Comparison of ENCODE assay signal across 8 cellular contexts in genomic region chr1:160251687-160252526, GRCh38. TPM values are rescaled to one million over a fixed set of nuclear protein-coding genes. Genes with fewer than 3 reads are reported as not detected.
DNase-seq lines count a peak whose midpoint lies in the region; ATAC-seq and TF ChIP-seq lines count a peak whose summit lies in the region.

No MANE protein-coding gene starts in this region.

- intact Hi-C loops in dorsolateral prefrontal cortex (cut with DNase I), result loop anchor here (1.0 to 10.0 kb wide), 7 partner anchors 33 to 317 kb away; partner anchors contain the start of gene CASQ1 (in 1 of the 2)
- intact Hi-C loops in lower lobe of right lung (cut with DNase I), result no loop called here

- H3K4me1 ChIP-seq in lower lobe of right lung, result peaks cover 23% of the 10 kb centered on the region

- DNase-seq in GM10248 (ENCODE audit: extremely low spot score) (peak; percentile 67), NCI-H446 treated with DMSO at 0.1 percent for 48 hours (lab: John Stamatoyannopoulos, UW) (peak; percentile 53), dorsolateral prefrontal cortex (peak; percentile 40 to 91 (median 81)), lower lobe of right lung (peak; percentile 60)
- peak; percentile 57 to 62 for DNase-seq in activated CD4-positive, alpha-beta T cell treated with anti-CD3 and anti-CD28 coated beads for 4 hours
- DNase-seq in stimulated activated CD8-positive, alpha-beta memory T cell treated with anti-CD3 and anti-CD28 coated beads, Interleukin-2, amount 100 ng/mL, for 1 hour (ENCODE audit: low read depth in 2 of 2), result peak; percentile 10 to 19

- H3K4me3 ChIP-seq in dorsolateral prefrontal cortex, result peak overlapping the region in 7 of 59 donors; percentile 0 to 21 (median 2)
- H3K4me3 ChIP-seq in lower lobe of right lung, result no peak overlapping the region

- H3K27me3 ChIP-seq in dorsolateral prefrontal cortex (no peaks in the 10 kb centered on the region), lower lobe of right lung (ENCODE audit: low read depth) (no peaks in the 10 kb centered on the region)

- H3K9me3 ChIP-seq in lower lobe of right lung, result no peaks in the 10 kb centered on the region

- peaks cover 23% of the 10 kb centered on the region for H3K36me3 ChIP-seq in lower lobe of right lung

- TF ChIP-seq CTCF in GM10248 (IDR thresholded peaks at IDR 0.05; ENCODE audit: control extremely low read depth, extremely low read depth, low read depth, missing control alignments) (peak; percentile 71), dorsolateral prefrontal cortex (IDR thresholded peaks at IDR 0.05 in 54 of 56, conservative IDR thresholded peaks at IDR 0.05 in 2 of 56; ENCODE audit: low read depth in 1 of 56, partially characterized antibody in 56 of 56) (peak; percentile 71 to 99 (median 86)), lower lobe of right lung (IDR thresholded peaks at IDR 0.05) (peak; percentile 73)

- ATAC-seq in HG03045 (IDR thresholded peaks at IDR 0.05; ENCODE audit: unreplicated experiment) (peak; percentile 64), lower lobe of right lung (peak; percentile 92 to 94), GM21367 (IDR thresholded peaks at IDR 0.05; ENCODE audit: unreplicated experiment) (no peak)

- POLR2A ChIA-PET in GM10248 (lab: Yijun Ruan, JAX), result interaction anchor here (1.2 to 1.5 kb wide), 2 partner anchors 9 to 11 kb away, joined by 3 to 4 read pairs; partner anchors contain the start of gene DCAF8

- CTCF ChIA-PET in GM10248 (lab: Yijun Ruan, JAX), result interaction anchor here (0.6 to 6.6 kb wide), 56 partner anchors 9 to 474 kb away, joined by 3 to 91 read pairs (median 5); partner anchors contain the start of genes CASQ1, DCAF8 and PEX19

- H3K27ac ChIP-seq in dorsolateral prefrontal cortex, result peak overlapping the region; percentile 54 to 98 (median 88)
- peak overlapping the region; percentile 40 for H3K27ac ChIP-seq in lower lobe of right lung

RNA-seq across cellular contexts. Expression of gene DCAF8, which starts 10.4 kb away (rescaled TPM):
- total RNA-seq in dorsolateral prefrontal cortex (100 to 1,000 TPM; 111 to 260 (median 188) TPM), lower lobe of right lung (114 TPM)

RNA-seq across cellular contexts. Expression of gene PEX19, which starts 33.0 kb away (rescaled TPM):
- total RNA-seq in dorsolateral prefrontal cortex (100 to 1,000 TPM in 52 of 120 experiments, 10 to 100 TPM in 68; 63.4 to 123 (median 97.5) TPM), lower lobe of right lung (63.1 TPM)

RNA-seq across cellular contexts. Expression of gene PEA15, which starts 46.7 kb away (rescaled TPM):
- total RNA-seq in dorsolateral prefrontal cortex (100 to 1,000 TPM; 342 to 812 (median 617) TPM), lower lobe of right lung (132 TPM)

Comparison
In these comparisons a context has a peak if more than half of its experiments do, and no peak if none do; other contexts are left out.
1. DNase-seq: peak in every context shown above with its lines; median percentile 81 in dorsolateral prefrontal cortex; 67 in GM10248; 60 in lower lobe of right lung; 60 in activated CD4-positive, alpha-beta T cell treated with anti-CD3 and anti-CD28 coated beads for 4 hours; 53 in NCI-H446 treated with DMSO at 0.1 percent for 48 hours; 14 in stimulated activated CD8-positive, alpha-beta memory T cell treated with anti-CD3 and anti-CD28 coated beads, Interleukin-2, amount 100 ng/mL, for 1 hour.